ENCODE assay signal across 9 cellular contexts in the genomic region with DNA sequence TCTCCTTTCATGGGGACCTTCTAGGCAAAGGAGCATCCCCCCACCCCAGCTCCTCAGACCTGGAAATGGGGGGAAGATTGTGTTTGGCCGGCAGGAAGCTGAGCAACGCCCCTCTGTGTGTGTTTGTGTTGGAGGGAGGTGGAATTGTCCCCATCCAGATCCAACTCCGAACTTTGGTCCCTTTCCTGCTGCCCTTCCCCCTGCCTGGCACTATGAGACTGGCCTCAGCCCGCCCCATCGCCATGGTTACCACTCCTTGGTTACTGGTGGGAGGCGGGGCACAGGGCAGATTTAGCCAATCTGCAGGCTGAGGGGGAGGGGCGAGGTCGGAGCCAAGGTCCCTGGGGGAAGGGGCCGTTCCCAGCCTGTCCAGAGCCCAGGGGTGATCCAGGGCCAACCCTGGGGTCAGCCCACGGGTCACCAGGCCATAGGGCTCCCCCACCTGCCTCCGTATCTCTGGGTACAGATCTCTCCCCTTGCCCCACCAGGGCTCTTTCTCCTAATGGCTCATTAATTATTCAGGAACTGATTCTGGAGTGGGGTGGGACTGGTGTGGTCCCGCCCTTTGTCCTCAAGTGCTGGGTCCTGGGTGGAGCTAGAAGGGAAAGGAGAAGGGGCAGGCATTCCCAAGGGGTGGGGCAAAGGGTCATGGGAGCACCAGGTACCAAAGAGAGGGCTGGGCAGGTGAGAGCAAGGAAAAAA. TPM values are rescaled to one million over a fixed set of nuclear protein-coding genes. Genes with fewer than 3 reads are reported as not detected.
A peak's percentile ranks its signal among the peaks of the same experiment; 100 is the strongest.
DNase-seq lines count a peak whose midpoint lies in the region; ATAC-seq and TF ChIP-seq lines count a peak whose summit lies in the region.
"Had no signal": no experiment of that assay in that cellular context is flagged by ENCODE, and none has a peak within 500 bp of the region (broad histone marks: within the 10 kb centered on the region; RNA-seq: fewer than 3 reads in every experiment).

No MANE protein-coding gene starts in this region.

- ATAC-seq in GM21390 (IDR thresholded peaks at IDR 0.05; ENCODE audit: unreplicated experiment) (no peak), GM21447 (IDR thresholded peaks at IDR 0.05; ENCODE audit: unreplicated experiment) (no peak)

- no peak overlapping the region for H4K12ac ChIP-seq in trophoblast cell (ENCODE audit: low read depth, low read length)

- H3K4me2 ChIP-seq in trophoblast cell (ENCODE audit: low read length): peak overlapping the region; percentile 28

- no peak overlapping the region for H3K9ac ChIP-seq in trophoblast cell (ENCODE audit: low read length)

- no peak overlapping the region for H3K14ac ChIP-seq in trophoblast cell (ENCODE audit: low read length)

- H3K36me3 ChIP-seq in trophoblast cell (ENCODE audit: control insufficient read depth in 1 of 2, insufficient read depth in 2 of 2, low read length in 2 of 2): peaks cover 45 to 50% of the 10 kb centered on the region in 2 experiments

- peaks cover 49% of the 10 kb centered on the region for H3K79me1 ChIP-seq in trophoblast cell (ENCODE audit: low read length)

- peak overlapping the region; percentile 42 for H3K4ac ChIP-seq in trophoblast cell (ENCODE audit: low read depth, low read length)

- peak overlapping the region; percentile 36 for H2BK5ac ChIP-seq in trophoblast cell (ENCODE audit: low read depth, low read length, poor library complexity)

- peak overlapping the region; percentile 93 for H3K27ac ChIP-seq in trophoblast cell (ENCODE audit: low read depth, low read length)
- H3K27ac ChIP-seq: HL-60 had no signal

- H3K4me1 ChIP-seq in trophoblast cell (ENCODE audit: control insufficient read depth in 1 of 2, insufficient read depth in 2 of 2, low read length in 2 of 2): peaks cover 71 to 79% of the 10 kb centered on the region in 2 experiments

- H3K4me3 ChIP-seq in fibroblast of the aortic adventitia (ENCODE audit: low read depth, low read length) (no peak overlapping the region), trophoblast cell (ENCODE audit: low read depth, low read length) (no peak overlapping the region)

- peak; percentile 28 for DNase-seq in EL
- DNase-seq in NCI-H226: peak; percentile 49
- peak; percentile 44 for DNase-seq in fibroblast of the aortic adventitia (ENCODE audit: low read depth)
- peak; percentile 84 for DNase-seq in trophoblast cell
- no peak for DNase-seq in activated naive CD4-positive, alpha-beta T cell treated with anti-CD3 and anti-CD28 coated beads, Interleukin-2, amount 50 U/mL, for 16 hours
- DNase-seq in glomerular visceral epithelial cell (ENCODE audit: extremely low spot score): no peak

- no peak for TF ChIP-seq CTCF in fibroblast of the aortic adventitia (IDR thresholded peaks at IDR 0.05; ENCODE audit: insufficient read depth, low read length)

- H4K91ac ChIP-seq in trophoblast cell (ENCODE audit: low read depth, low read length): peak overlapping the region; percentile 67

- no peak overlapping the region for H3K23ac ChIP-seq in trophoblast cell (ENCODE audit: low read length)

- H4K8ac ChIP-seq in trophoblast cell (ENCODE audit: low read depth, low read length): no peak overlapping the region

- WGBS in trophoblast cell (ENCODE audit: extremely low coverage, insufficient coverage, insufficient read length): no CpG with 5 or more reads among the region's 12 CpGs

- no peaks in the 10 kb centered on the region for H3K9me3 ChIP-seq in trophoblast cell (ENCODE audit: insufficient read depth, low read depth, low read length)

- H2BK12ac ChIP-seq in trophoblast cell (ENCODE audit: low read length): peak overlapping the region; percentile 56

- H3K79me2 ChIP-seq in trophoblast cell (ENCODE audit: control insufficient read depth, insufficient read depth, low read length, poor library complexity): peaks cover 35% of the 10 kb centered on the region

- H2AFZ ChIP-seq in trophoblast cell (ENCODE audit: insufficient read depth, low read length, poor library complexity): no peak overlapping the region

- no peaks in the 10 kb centered on the region for H3K27me3 ChIP-seq in trophoblast cell (ENCODE audit: insufficient read depth, low read length)

- no peak overlapping the region for H2AK5ac ChIP-seq in trophoblast cell (ENCODE audit: low read length)

- peak overlapping the region; percentile 36 for H3K18ac ChIP-seq in trophoblast cell (ENCODE audit: low read length)

- no peak overlapping the region for H2BK120ac ChIP-seq in trophoblast cell (ENCODE audit: insufficient read depth, low read length, poor library complexity)

RNA-seq across cellular contexts. Expression of gene PTPRF, which starts 15.2 kb away (rescaled TPM):
- 18.2 and 23.6 TPM in 2 replicates for total RNA-seq in fibroblast of the aortic adventitia (ENCODE audit: low replicate concordance)
- 205 TPM in 2 replicates for polyA plus RNA-seq in trophoblast cell (2013)

Comparison
In these comparisons a context has a peak if more than half of its experiments do, and no peak if none do; other contexts are left out.
1. DNase-seq: peak in EL (single experiment), NCI-H226 (single experiment), fibroblast of the aortic adventitia (single experiment) and trophoblast cell (2 of 2); none in activated naive CD4-positive, alpha-beta T cell treated with anti-CD3 and anti-CD28 coated beads, Interleukin-2, amount 50 U/mL, for 16 hours (single experiment) and glomerular visceral epithelial cell (single experiment).